Comparison of ENCODE assay signal across 8 cellular contexts in the genomic region with DNA sequence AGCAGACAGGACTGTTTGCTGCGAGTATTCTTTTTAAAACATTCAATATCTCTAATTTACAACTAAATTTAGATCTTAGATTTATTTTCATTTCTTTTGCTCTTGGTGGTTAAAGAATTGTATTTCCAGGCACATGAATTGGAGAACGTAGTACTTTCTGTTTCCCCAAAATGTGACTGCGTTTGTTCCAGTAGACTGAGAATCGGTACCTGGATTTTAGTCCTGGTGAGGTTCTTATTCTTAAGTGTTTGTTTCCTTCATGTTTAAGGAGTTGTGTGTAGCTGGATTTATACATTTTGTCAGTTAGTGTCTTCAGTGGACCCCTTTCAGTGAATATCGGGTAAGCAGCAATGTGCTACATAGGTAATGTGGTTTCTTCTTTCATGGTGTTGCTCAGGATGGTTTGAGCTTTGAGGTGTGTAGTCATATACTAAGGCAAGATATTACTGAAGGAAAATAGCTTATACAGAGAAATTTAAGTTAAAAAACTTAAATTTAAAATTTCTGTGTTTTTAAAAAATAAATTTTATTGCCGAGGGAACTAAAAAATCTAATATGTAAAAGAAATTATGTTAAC. TPM values are rescaled to one million over a fixed set of nuclear protein-coding genes. Genes with fewer than 3 reads are reported as not detected.
DNase-seq lines count a peak whose midpoint lies in the region; ATAC-seq, FAIRE-seq and TF ChIP-seq lines count a peak whose summit lies in the region.

No MANE protein-coding gene starts in this region.

- H3K4me1 ChIP-seq in kidney (ENCODE audit: control insufficient read depth in 1 of 2, insufficient read depth in 1 of 2, low read depth in 1 of 2, low read length in 2 of 2) (peaks cover 0 to 2% of the 10 kb centered on the region in 2 donors), upper lobe of left lung (peaks cover 31 to 61% (median 52%) of the 10 kb centered on the region in 4 donors)

- no peak for ATAC-seq in upper lobe of left lung (ENCODE audit: low FRiP score in 2 of 2)

- no peak for TF ChIP-seq EP300 in upper lobe of left lung (IDR thresholded peaks at IDR 0.05)

- DNase-seq in activated naive CD4-positive, alpha-beta T cell treated with anti-CD3 and anti-CD28 coated beads for 36 hours = no peak
- DNase-seq in activated naive CD4-positive, alpha-beta T cell treated with Interleukin-2 at 50 U/mL for 16 hours = no peak
- DNase-seq in activated T-helper 2 cell treated with anti-CD3 and anti-CD28 coated beads, Interferon-gamma antibody, Interleukin-2, Interleukin-4, amounts not matched to agents 10 μg/mL and 5 μg/mL and 100 μg/mL, durations not matched to agents 14 hours and 24 hours and 36 hours (ENCODE audit: low spot score) = no peak
- no peak for DNase-seq in kidney
- DNase-seq in upper lobe of left lung = no peak
- no peak for DNase-seq in T-helper 9 cell
- DNase-seq in stimulated activated naive CD4-positive, alpha-beta T cell treated with Interleukin-2 at 50 U/mL for 16 hours (lab: John Stamatoyannopoulos, UW) = no peak
- no peak for DNase-seq in C1 segment of cervical spinal cord (lab: John Stamatoyannopoulos, UW)

- H3K9me3 ChIP-seq in kidney (ENCODE audit: control insufficient read depth in 1 of 2, low read length in 2 of 2) (no peaks in the 10 kb centered on the region), upper lobe of left lung (no peaks in the 10 kb centered on the region)

- intact Hi-C loops in activated naive CD4-positive, alpha-beta T cell treated with anti-CD3 and anti-CD28 coated beads for 36 hours (cut with micrococcal nuclease) = loop anchor here (2.0 to 10.0 kb wide), 6 partner anchors 49 to 1867 kb away; no protein-coding TSS in a partner anchor
- intact Hi-C loops in activated T-helper 2 cell treated with anti-CD3 and anti-CD28 coated beads, Interferon-gamma antibody, Interleukin-2, Interleukin-4, amounts not matched to agents 10 μg/mL and 5 μg/mL and 100 μg/mL, durations not matched to agents 14 hours and 24 hours and 36 hours (cut with micrococcal nuclease) = loop anchor here (2.0 to 10.0 kb wide), 6 partner anchors 49 to 1509 kb away; a partner anchor contains a TSS
- intact Hi-C loops in kidney (cut with DNase I) = no loop called here

- no peaks in the 10 kb centered on the region for H3K9me3 Mint-ChIP-seq in activated naive CD4-positive, alpha-beta T cell treated with anti-CD3 and anti-CD28 coated beads for 36 hours
- H3K9me3 Mint-ChIP-seq in activated T-helper 2 cell treated with anti-CD3 and anti-CD28 coated beads, Interferon-gamma antibody, Interleukin-2, Interleukin-4, amounts not matched to agents 10 μg/mL and 5 μg/mL and 100 μg/mL, durations not matched to agents 14 hours and 24 hours and 36 hours = no peaks in the 10 kb centered on the region

- TF ChIP-seq CTCF in kidney (IDR thresholded peaks at IDR 0.05; ENCODE audit: borderline replicate concordance, extremely low read depth, insufficient read depth) (no peak), upper lobe of left lung (IDR thresholded peaks at IDR 0.05) (no peak)

- TF ChIP-seq POLR2A in upper lobe of left lung (IDR thresholded peaks at IDR 0.05) = no peak

- H3K4me3 ChIP-seq in kidney (ENCODE audit: low read length in 2 of 2) (peak overlapping the region; percentile 83 to 95), upper lobe of left lung (peak overlapping the region in 3 of 4 donors; percentile 64 to 89 (median 72))

- 35% methylated on average over 6 of the region's 6 CpGs for WGBS in upper lobe of left lung, 2 donors

- peak overlapping the region; percentile 84 for H3K4me3 Mint-ChIP-seq in activated naive CD4-positive, alpha-beta T cell treated with anti-CD3 and anti-CD28 coated beads for 36 hours
- H3K4me3 Mint-ChIP-seq in activated T-helper 2 cell treated with anti-CD3 and anti-CD28 coated beads, Interferon-gamma antibody, Interleukin-2, Interleukin-4, amounts not matched to agents 10 μg/mL and 5 μg/mL and 100 μg/mL, durations not matched to agents 14 hours and 24 hours and 36 hours (ENCODE audit: low read depth) = peak overlapping the region; percentile 90

- CTCF ChIA-PET in activated naive CD4-positive, alpha-beta T cell treated with anti-CD3 and anti-CD28 coated beads for 36 hours (lab: Charles Lee) = interaction anchor here (0.7 kb wide), 1 partner anchor 24 kb away, joined by 3 read pairs; no protein-coding TSS in a partner anchor

- peak overlapping the region; percentile 54 to 88 for H3K9ac ChIP-seq in kidney (ENCODE audit: low read length in 2 of 2)

- H3K27ac Mint-ChIP-seq in activated naive CD4-positive, alpha-beta T cell treated with anti-CD3 and anti-CD28 coated beads for 36 hours = peak overlapping the region; percentile 92
- peak overlapping the region; percentile 91 for H3K27ac Mint-ChIP-seq in activated T-helper 2 cell treated with anti-CD3 and anti-CD28 coated beads, Interferon-gamma antibody, Interleukin-2, Interleukin-4, amounts not matched to agents 10 μg/mL and 5 μg/mL and 100 μg/mL, durations not matched to agents 14 hours and 24 hours and 36 hours

- peak overlapping the region in 1 of 2 donors; percentile 27 for H3K27ac ChIP-seq in kidney (ENCODE audit: low read depth in 2 of 2, low read length in 2 of 2)
- H3K27ac ChIP-seq in upper lobe of left lung = peak overlapping the region; percentile 96 to 99 (median 98)

- no peak for FAIRE-seq in kidney (lab: Jason Lieb, UNC)

- peaks cover 26% of the 10 kb centered on the region for H3K36me3 Mint-ChIP-seq in activated naive CD4-positive, alpha-beta T cell treated with anti-CD3 and anti-CD28 coated beads for 36 hours (ENCODE audit: low read depth)
- peaks cover 35% of the 10 kb centered on the region for H3K36me3 Mint-ChIP-seq in activated T-helper 2 cell treated with anti-CD3 and anti-CD28 coated beads, Interferon-gamma antibody, Interleukin-2, Interleukin-4, amounts not matched to agents 10 μg/mL and 5 μg/mL and 100 μg/mL, durations not matched to agents 14 hours and 24 hours and 36 hours (ENCODE audit: low read depth)

- no peaks in the 10 kb centered on the region for H3K27me3 ChIP-seq in upper lobe of left lung

- H3K4me1 Mint-ChIP-seq in activated naive CD4-positive, alpha-beta T cell treated with anti-CD3 and anti-CD28 coated beads for 36 hours (ENCODE audit: low read depth) = peaks cover 57% of the 10 kb centered on the region
- peaks cover 56% of the 10 kb centered on the region for H3K4me1 Mint-ChIP-seq in activated T-helper 2 cell treated with anti-CD3 and anti-CD28 coated beads, Interferon-gamma antibody, Interleukin-2, Interleukin-4, amounts not matched to agents 10 μg/mL and 5 μg/mL and 100 μg/mL, durations not matched to agents 14 hours and 24 hours and 36 hours (ENCODE audit: low read depth)

- H3K27me3 Mint-ChIP-seq in activated naive CD4-positive, alpha-beta T cell treated with anti-CD3 and anti-CD28 coated beads for 36 hours (ENCODE audit: low read depth) = no peaks in the 10 kb centered on the region
- H3K27me3 Mint-ChIP-seq in activated T-helper 2 cell treated with anti-CD3 and anti-CD28 coated beads, Interferon-gamma antibody, Interleukin-2, Interleukin-4, amounts not matched to agents 10 μg/mL and 5 μg/mL and 100 μg/mL, durations not matched to agents 14 hours and 24 hours and 36 hours (ENCODE audit: low read depth) = no peaks in the 10 kb centered on the region

- H3K36me3 ChIP-seq in kidney (ENCODE audit: control insufficient read depth in 1 of 2, insufficient read depth in 2 of 2, low read length in 2 of 2) (no peaks in the 10 kb centered on the region), upper lobe of left lung (no peaks in the 10 kb centered on the region)

RNA-seq across cellular contexts. Expression of a gene that starts 6.8 kb away (rescaled TPM):
- 10 to 100 TPM; 56.5 to 58.3 TPM for total RNA-seq in activated naive CD4-positive, alpha-beta T cell treated with anti-CD3 and anti-CD28 coated beads for 36 hours
- 44.5 and 45.1 TPM in 2 replicates for total RNA-seq in activated T-helper 2 cell treated with anti-CD3 and anti-CD28 coated beads, Interferon-gamma antibody, Interleukin-2, Interleukin-4, amounts not matched to agents 10 μg/mL and 5 μg/mL and 100 μg/mL, durations not matched to agents 14 hours and 24 hours and 36 hours
- total RNA-seq in kidney = 47.6 TPM
- 9.4 TPM for polyA plus RNA-seq in kidney (ENCODE audit: insufficient read depth, low read depth, low replicate concordance)
- total RNA-seq in upper lobe of left lung = 10 to 100 TPM; 16.9 to 56.4 (median 28.5) TPM

RNA-seq across cellular contexts. Expression of a gene that starts 7.0 kb away (rescaled TPM):
- 1 to 10 TPM in 1 of 2 experiments, under 1 TPM in 1; 0.83 to 1.5 TPM for total RNA-seq in activated naive CD4-positive, alpha-beta T cell treated with anti-CD3 and anti-CD28 coated beads for 36 hours
- total RNA-seq in activated T-helper 2 cell treated with anti-CD3 and anti-CD28 coated beads, Interferon-gamma antibody, Interleukin-2, Interleukin-4, amounts not matched to agents 10 μg/mL and 5 μg/mL and 100 μg/mL, durations not matched to agents 14 hours and 24 hours and 36 hours = 0.90 and 1.7 TPM in 2 replicates
- total RNA-seq in kidney (26.8 TPM), upper lobe of left lung (10 to 100 TPM in 3 of 6 donors, 1 to 10 TPM in 3; 7.3 to 32.5 (median 10.3) TPM)
- polyA plus RNA-seq in kidney (ENCODE audit: insufficient read depth, low read depth, low replicate concordance) = 4.1 TPM
